In the genomic region with DNA sequence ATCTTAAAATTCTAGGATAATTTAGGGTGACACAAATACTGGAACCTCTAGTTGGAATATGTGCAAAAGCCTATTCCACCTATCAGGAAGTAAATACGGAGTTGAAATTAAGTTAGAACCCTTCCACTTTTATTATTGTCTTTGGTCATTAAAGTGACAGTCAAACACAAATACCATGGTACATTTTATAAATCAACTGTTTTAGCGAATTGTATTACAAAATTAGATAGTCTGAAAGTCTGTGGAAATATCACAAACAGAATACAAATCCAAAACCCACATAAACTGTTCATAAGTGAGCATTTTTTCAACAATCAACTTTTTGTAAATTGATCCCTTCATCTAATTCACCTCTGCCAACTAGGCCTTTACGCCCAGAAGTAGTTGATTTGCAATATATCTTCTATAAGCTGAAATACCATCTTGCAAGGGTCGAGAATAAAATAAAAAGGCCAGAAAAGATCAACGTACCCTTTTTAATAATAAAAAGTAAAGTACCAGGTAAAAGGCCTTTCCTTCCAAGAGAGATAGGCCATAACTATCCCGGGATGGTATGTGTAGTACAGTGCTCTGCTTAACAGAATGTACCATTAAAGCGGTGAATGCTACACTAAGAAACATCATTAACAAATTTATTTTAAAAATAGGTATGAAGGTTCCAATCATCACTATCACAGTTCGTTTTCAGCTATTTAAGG, we compare ENCODE assay signal across 8 cellular contexts. TPM values are rescaled to one million over a fixed set of nuclear protein-coding genes. Genes with fewer than 3 reads are reported as not detected.
DNase-seq lines count a peak whose midpoint lies in the region; ATAC-seq, FAIRE-seq and TF ChIP-seq lines count a peak whose summit lies in the region.

No MANE protein-coding gene starts in this region.

- DNase-seq in NCI-H1694 treated with DMSO at 0.1 percent for 48 hours (lab: John Stamatoyannopoulos, UW) (peak; percentile 28), NCI-H1694 (lab: John Stamatoyannopoulos, UW) (no peak), RKO (ENCODE audit: low spot score) (peak; percentile 20), esophagus muscularis mucosa (ENCODE audit: extremely low spot score) (no peak), pancreas (no peak), midbrain (lab: John Stamatoyannopoulos, UW) (no peak), NCI-H446 treated with DMSO at 0.1 percent for 48 hours (lab: John Stamatoyannopoulos, UW) (no peak), NCI-H1930 (lab: John Stamatoyannopoulos, UW) (no peak)

- H3K9me3 ChIP-seq in esophagus muscularis mucosa (no peaks in the 10 kb centered on the region), pancreas (no peaks in the 10 kb centered on the region)

- no peak for TF ChIP-seq POLR2A in esophagus muscularis mucosa (IDR thresholded peaks at IDR 0.05; ENCODE audit: low read depth)

- intact Hi-C loops in esophagus muscularis mucosa (cut with DNase I): loop anchor here (5.0 to 10.0 kb wide), 2 partner anchors 68 to 385 kb away; a partner anchor contains a TSS
- intact Hi-C loops in pancreas (cut with DNase I): loop anchor here in 1 of 3 donors (10.0 kb wide), 1 partner anchor 65 kb away; a partner anchor contains a TSS

- ATAC-seq in pancreas: no peak

- no peak for TF ChIP-seq EP300 in esophagus muscularis mucosa (IDR thresholded peaks at IDR 0.05)

- H3K36me3 ChIP-seq in esophagus muscularis mucosa: peaks cover 0 to 5% (median 0%) of the 10 kb centered on the region in 4 donors
- no peaks in the 10 kb centered on the region for H3K36me3 ChIP-seq in pancreas

- FAIRE-seq in pancreas (lab: Jason Lieb, UNC): no peak

- peaks cover 18 to 63% (median 57%) of the 10 kb centered on the region in 4 donors for H3K4me1 ChIP-seq in esophagus muscularis mucosa
- H3K4me1 ChIP-seq in pancreas: peaks cover 2 to 22% (median 19%) of the 10 kb centered on the region in 3 donors

- H3K27me3 ChIP-seq in esophagus muscularis mucosa (no peaks in the 10 kb centered on the region), pancreas (no peaks in the 10 kb centered on the region)

- no peak for TF ChIP-seq CTCF in esophagus muscularis mucosa (IDR thresholded peaks at IDR 0.05)
- no peak for TF ChIP-seq CTCF in pancreas (IDR thresholded peaks at IDR 0.05)

- H3K4me3 ChIP-seq in esophagus muscularis mucosa (peak overlapping the region; percentile 78 to 97 (median 90)), pancreas (peak overlapping the region; percentile 36 to 89 (median 76))

- H3K27ac ChIP-seq in esophagus muscularis mucosa (replicated peaks in 1 of 4): peak overlapping the region; percentile 95 to 99 (median 97)
- H3K27ac ChIP-seq in pancreas: peak overlapping the region; percentile 46 to 98 (median 93)

- WGBS in esophagus muscularis mucosa: 6% methylated on average over 8 of the region's 8 CpGs
- WGBS in pancreas, 2 donors: 2 to 3% methylated on average over 8 of the region's 8 CpGs

RNA-seq across cellular contexts. Expression of a gene that starts 1.3 kb away (rescaled TPM):
- total RNA-seq in esophagus muscularis mucosa (100 to 1,000 TPM; 124 to 137 (median 129) TPM), pancreas (10 to 100 TPM; 30.0 to 58.9 (median 45.1) TPM)
- polyA plus RNA-seq in pancreas: 10 to 100 TPM; 33.6 to 50.1 TPM

Comparison
In these comparisons a context has a peak if more than half of its experiments do, and no peak if none do; other contexts are left out.
1. DNase-seq: peak in NCI-H1694 treated with DMSO at 0.1 percent for 48 hours (single experiment) and RKO (single experiment); none in NCI-H1694 (single experiment), esophagus muscularis mucosa (single experiment), pancreas (0 of 6), midbrain (single experiment), NCI-H446 treated with DMSO at 0.1 percent for 48 hours (single experiment) and NCI-H1930 (0 of 2).